ENCODE assay signal across 12 cellular contexts in genomic region chr10:117413928-117414618, GRCh38. TPM values are rescaled to one million over a fixed set of nuclear protein-coding genes. Genes with fewer than 3 reads are reported as not detected.
DNase-seq lines count a peak whose midpoint lies in the region; TF ChIP-seq lines count a peak whose summit lies in the region.
"Had no signal": no experiment of that assay in that cellular context is flagged by ENCODE, and none has a peak within 500 bp of the region (broad histone marks: within the 10 kb centered on the region; RNA-seq: fewer than 3 reads in every experiment).

No MANE protein-coding gene starts in this region.

- H3K4me2 ChIP-seq in PC-9, result peak overlapping the region; percentile 35; the same call in 1 of the 2 replicates

- H3K9me2 ChIP-seq in PC-9 (ENCODE audit: insufficient read depth), result no peaks in the 10 kb centered on the region

- no TSS peak for BruUV-seq in PC-9 (replicated peaks; lab: Mats Ljungman, UMichigan)

- CTCF ChIA-PET in PC-9 (lab: Charles Lee), result no interaction called here

- H3F3A ChIP-seq in PC-9 (ENCODE audit: insufficient read depth, low read depth), result peaks cover 10% of the 10 kb centered on the region; the same call in 1 of the 2 replicates

- no peaks in the 10 kb centered on the region for H3K36me3 ChIP-seq in PC-9 (ENCODE audit: low read depth)
- H3K36me3 ChIP-seq: esophagus squamous epithelium had no signal

- no peaks in the 10 kb centered on the region for H3K79me2 ChIP-seq in PC-9 (ENCODE audit: low read depth)

- H3K4me3 ChIP-seq in PC-9 (no peak overlapping the region), fibroblast of mammary gland (ENCODE audit: control insufficient read depth, low read depth, low read length) (no peak overlapping the region)
- H3K4me3 ChIP-seq: esophagus squamous epithelium had no signal

- H4K20me1 ChIP-seq in PC-9 (ENCODE audit: insufficient read depth), result no peaks in the 10 kb centered on the region

- POLR2A ChIA-PET in PC-9 (lab: Charles Lee; ENCODE audit: unreplicated experiment), result no interaction called here

- intact Hi-C loops in PC-9 (cut with micrococcal nuclease; ENCODE audit: unreplicated experiment), result no loop called here

- DNase-seq in NCI-H1105 treated with DMSO at 0.1 percent for 48 hours (lab: John Stamatoyannopoulos, UW), result peak; percentile 2
- no peak for DNase-seq in NCI-H1105 (lab: John Stamatoyannopoulos, UW)
- DNase-seq in PC-9, result peak in 1 of 2 experiments; percentile 71
- peak; percentile 83 for DNase-seq in fibroblast of mammary gland (ENCODE audit: low read depth)
- DNase-seq in stromal cell of bone marrow (ENCODE audit: low read depth), result peak; percentile 74
- no peak for DNase-seq in HuH-7 (ENCODE audit: low spot score)
- no peak for DNase-seq in HK-2 (ENCODE audit: unreplicated experiment)
- DNase-seq in NCI-H748 treated with DMSO at 0.1 percent for 48 hours (lab: John Stamatoyannopoulos, UW), result no peak
- DNase-seq: activated naive CD8-positive, alpha-beta T cell treated with anti-CD3 and anti-CD28 coated beads, Interleukin-2, amount 50 U/mL, for 24 hours; esophagus squamous epithelium; NCI-H2081 treated with DMSO at 0.1 percent for 48 hours; nucleus accumbens had no signal

- H3K4me1 ChIP-seq in PC-9 (replicated peaks; ENCODE audit: insufficient read depth), result peaks cover 69% of the 10 kb centered on the region

- no peaks in the 10 kb centered on the region for H3K27me3 ChIP-seq in PC-9 (ENCODE audit: insufficient read depth, low read depth)

- H3K27ac ChIP-seq in PC-9, result peak overlapping the region; percentile 12

- H2AFZ ChIP-seq in PC-9, result no peak overlapping the region

- TF ChIP-seq CTCF in PC-9 (conservative IDR thresholded peaks at IDR 0.05) (no peak), fibroblast of mammary gland (conservative IDR thresholded peaks at IDR 0.05; ENCODE audit: control insufficient read depth, insufficient read depth, low read depth, low read length) (no peak)

- no peaks in the 10 kb centered on the region for H3K9me3 ChIP-seq in PC-9 (ENCODE audit: insufficient read depth, low read depth)
- H3K9me3 ChIP-seq: esophagus squamous epithelium had no signal

RNA-seq across cellular contexts. Expression of gene PDZD8, which starts 38.8 kb away (rescaled TPM):
- total RNA-seq in PC-9 (2021), result 13.1 and 16.0 TPM in 2 replicates

Comparison
In these comparisons a context has a peak if more than half of its experiments do, and no peak if none do; other contexts are left out.
1. DNase-seq: peak in NCI-H1105 treated with DMSO at 0.1 percent for 48 hours (single experiment), fibroblast of mammary gland (single experiment) and stromal cell of bone marrow (single experiment); none in NCI-H1105 (single experiment), HuH-7 (single experiment), HK-2 (single experiment) and NCI-H748 treated with DMSO at 0.1 percent for 48 hours (single experiment).